9 cellular contexts compared by ENCODE assay signal in genomic region chr22:37498289-37498909, GRCh38. TPM values are rescaled to one million over a fixed set of nuclear protein-coding genes. Genes with fewer than 3 reads are reported as not detected.
DNase-seq lines count a peak whose midpoint lies in the region; ATAC-seq, FAIRE-seq and TF ChIP-seq lines count a peak whose summit lies in the region.
"Had no signal": no experiment of that assay in that cellular context is flagged by ENCODE, and none has a peak within 500 bp of the region (broad histone marks: within the 10 kb centered on the region; RNA-seq: fewer than 3 reads in every experiment).

No MANE protein-coding gene starts in this region.

- 45 to 54% methylated on average over 15 of the region's 15 CpGs for WGBS in pancreas, 2 donors

- POLR2A ChIA-PET in CD8-positive, alpha-beta memory T cell (lab: Charles Lee), result interaction anchor here (0.6 kb wide), 1 partner anchor 14 kb away, joined by 4 read pairs; no protein-coding TSS in a partner anchor

- peaks cover 20% of the 10 kb centered on the region for H3K4me1 ChIP-seq in CD8-positive, alpha-beta memory T cell (ENCODE audit: insufficient read depth, low read length)
- peaks cover 30 to 38% (median 38%) of the 10 kb centered on the region in 3 donors for H3K4me1 ChIP-seq in pancreas
- H3K4me1 ChIP-seq: parathyroid adenoma had no signal

- peak; percentile 53 for ATAC-seq in HG02610 (IDR thresholded peaks at IDR 0.05; ENCODE audit: unreplicated experiment)
- peak in 3 of 4 donors; percentile 9 to 30 (median 27) for ATAC-seq in pancreas
- no peak for ATAC-seq in sciatic nerve
- ATAC-seq in GM18519 (IDR thresholded peaks at IDR 0.05; ENCODE audit: low FRiP score, unreplicated experiment), result no peak
- no peak for ATAC-seq in HG02763 (IDR thresholded peaks at IDR 0.05; ENCODE audit: unreplicated experiment)

- no peaks in the 10 kb centered on the region for H3K36me3 Mint-ChIP-seq in CD8-positive, alpha-beta memory T cell

- H3K4me3 Mint-ChIP-seq in CD8-positive, alpha-beta memory T cell, result no peak overlapping the region

- no peaks in the 10 kb centered on the region for H3K27me3 ChIP-seq in CD8-positive, alpha-beta memory T cell (ENCODE audit: insufficient read depth, low read length, poor library complexity, severe bottlenecking)
- H3K27me3 ChIP-seq in pancreas, result no peaks in the 10 kb centered on the region

- no peaks in the 10 kb centered on the region for H3K36me3 ChIP-seq in CD8-positive, alpha-beta memory T cell (ENCODE audit: insufficient read depth, low read length)
- no peaks in the 10 kb centered on the region for H3K36me3 ChIP-seq in pancreas

- CTCF ChIA-PET in CD8-positive, alpha-beta memory T cell (lab: Charles Lee), result interaction anchor here (0.6 to 9.8 kb wide), 13 partner anchors 8 to 231 kb away, joined by 3 to 71 read pairs (median 4); partner anchors contain the start of gene MFNG

- peak; percentile 43 to 77 (median 63) for DNase-seq in CD8-positive, alpha-beta memory T cell
- DNase-seq in activated CD4-positive, CD25-positive, alpha-beta regulatory T cell (lab: John Stamatoyannopoulos, UW), result peak; percentile 38 to 55 (median 42)
- DNase-seq in cerebellar cortex (ENCODE audit: low spot score), result peak; percentile 35
- DNase-seq in pancreas, result peak in 5 of 6 donors; percentile 52 to 85 (median 70)
- DNase-seq in sciatic nerve (ENCODE audit: low spot score), result no peak

- no peak overlapping the region for H3K4me3 ChIP-seq in CD8-positive, alpha-beta memory T cell (ENCODE audit: low read length)
- no peak overlapping the region for H3K4me3 ChIP-seq in pancreas

- peaks cover 1 to 23% of the 10 kb centered on the region in 2 donors for H3K27me3 Mint-ChIP-seq in CD8-positive, alpha-beta memory T cell

- no peak overlapping the region for H3K27ac Mint-ChIP-seq in CD8-positive, alpha-beta memory T cell

- H3K9me3 Mint-ChIP-seq in CD8-positive, alpha-beta memory T cell, result no peaks in the 10 kb centered on the region

- TF ChIP-seq CTCF in pancreas (IDR thresholded peaks at IDR 0.05), result peak; percentile 41 to 63 (median 50)

- no peak overlapping the region for H3K27ac ChIP-seq in CD8-positive, alpha-beta memory T cell (ENCODE audit: low read depth, low read length)
- H3K27ac ChIP-seq in pancreas, result no peak overlapping the region
- H3K27ac ChIP-seq: parathyroid adenoma had no signal

- intact Hi-C loops in pancreas (cut with DNase I), result no loop called here
- intact Hi-C loops in sciatic nerve (cut with DNase I), result no loop called here

- peaks cover 13 to 31% (median 16%) of the 10 kb centered on the region in 3 donors for H3K4me1 Mint-ChIP-seq in CD8-positive, alpha-beta memory T cell

- FAIRE-seq in pancreas (lab: Jason Lieb, UNC), result no peak

- H3K9me3 ChIP-seq in CD8-positive, alpha-beta memory T cell (ENCODE audit: low read length), result no peaks in the 10 kb centered on the region
- no peaks in the 10 kb centered on the region for H3K9me3 ChIP-seq in pancreas

RNA-seq across cellular contexts. Expression of gene MFNG, which starts 12.2 kb away (rescaled TPM):
- total RNA-seq in CD8-positive, alpha-beta memory T cell, result 100 to 1,000 TPM; 162 to 171 TPM
- polyA plus RNA-seq in CD8-positive, alpha-beta memory T cell, result 323 TPM
- total RNA-seq in pancreas (10 to 100 TPM in 1 of 6 donors, 1 to 10 TPM in 5; 1.5 to 10.5 (median 3.4) TPM), sciatic nerve (22.3 TPM)
- polyA plus RNA-seq in pancreas, result 1 to 10 TPM; 5.2 to 6.5 TPM

RNA-seq across cellular contexts. Expression of gene CARD10, which starts 20.8 kb away (rescaled TPM):
- total RNA-seq in CD8-positive, alpha-beta memory T cell, result under 1 TPM; 0.29 to 0.31 TPM
- polyA plus RNA-seq in CD8-positive, alpha-beta memory T cell, result 1.0 TPM
- total RNA-seq in pancreas (10 to 100 TPM in 4 of 6 donors, 1 to 10 TPM in 2; 9.9 to 20.6 (median 11.5) TPM), sciatic nerve (31.6 TPM)
- 10 to 100 TPM; 29.9 to 30.2 TPM for polyA plus RNA-seq in pancreas

Comparison
In these comparisons a context has a peak if more than half of its experiments do, and no peak if none do; other contexts are left out.
1. ATAC-seq: peak in HG02610 (single experiment) and pancreas (3 of 4); none in sciatic nerve (single experiment), GM18519 (single experiment) and HG02763 (single experiment).
2. RNA of gene CARD10, which starts 20.8 kb away (total RNA-seq): 31.6 TPM in sciatic nerve (single experiment) and 9.9 to 20.6 TPM in pancreas; 0.29 to 0.31 TPM in CD8-positive, alpha-beta memory T cell; every median in the first group is over 4 times any median in the second.